8 cellular contexts compared by ENCODE assay signal in the genomic region with DNA sequence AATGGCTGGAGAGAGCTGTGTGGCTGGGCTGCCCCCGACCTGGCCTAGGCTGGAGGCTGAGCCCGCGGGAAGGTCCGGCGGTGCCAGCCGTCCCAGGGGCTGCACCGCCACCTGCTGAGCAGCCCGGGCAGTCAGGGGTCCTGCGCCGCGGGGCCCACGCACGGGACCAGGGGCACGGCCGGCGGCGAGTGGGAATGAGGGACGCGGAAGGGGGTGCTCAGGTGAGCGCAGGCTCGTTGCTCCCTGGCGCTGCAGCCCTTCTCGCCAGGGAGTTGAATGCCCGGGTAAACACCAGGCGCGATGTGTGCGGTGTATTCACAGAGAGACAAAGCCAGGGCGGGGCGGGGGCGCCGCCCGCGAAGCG. TPM values are rescaled to one million over a fixed set of nuclear protein-coding genes. Genes with fewer than 3 reads are reported as not detected.
DNase-seq lines count a peak whose midpoint lies in the region; ATAC-seq and TF ChIP-seq lines count a peak whose summit lies in the region.

No MANE protein-coding gene starts in this region.

- H3K27ac ChIP-seq in OCI-LY3 (ENCODE audit: low read length), result no peak overlapping the region
- H3K27ac ChIP-seq in esophagus muscularis mucosa (replicated peaks in 1 of 4), result peak overlapping the region in 3 of 4 donors; percentile 78 to 85 (median 80)
- H3K27ac ChIP-seq in trophoblast cell (ENCODE audit: low read depth, low read length), result no peak overlapping the region

- H3K36me3 ChIP-seq in OCI-LY3 (replicated peaks; ENCODE audit: low read depth, low read length), result no peaks in the 10 kb centered on the region
- H3K36me3 ChIP-seq in esophagus muscularis mucosa, result no peaks in the 10 kb centered on the region
- H3K36me3 ChIP-seq in trophoblast cell (ENCODE audit: control insufficient read depth in 1 of 2, insufficient read depth in 2 of 2, low read length in 2 of 2), result peaks cover 0 to 1% of the 10 kb centered on the region in 2 experiments

- peak; percentile 22 for ATAC-seq in GM21528 (IDR thresholded peaks at IDR 0.05; ENCODE audit: low FRiP score, unreplicated experiment)
- ATAC-seq in GM21576 (IDR thresholded peaks at IDR 0.05; ENCODE audit: unreplicated experiment), result no peak

- intact Hi-C loops in esophagus muscularis mucosa (cut with DNase I), result loop anchor here (2.0 kb wide), 1 partner anchor 34 kb away; no protein-coding TSS in a partner anchor

- DNase-seq in GM10248 (ENCODE audit: extremely low spot score) (no peak), esophagus muscularis mucosa (ENCODE audit: extremely low spot score) (no peak), trophoblast cell (no peak), D341Med (ENCODE audit: low spot score) (no peak), middle frontal gyrus (ENCODE audit: extremely low spot score, low spot score) (no peak)

- H3K4me2 ChIP-seq in OCI-LY3 (ENCODE audit: low read length), result peak overlapping the region; percentile 71
- H3K4me2 ChIP-seq in trophoblast cell (ENCODE audit: low read length), result peak overlapping the region; percentile 72

- no peak for TF ChIP-seq EP300 in esophagus muscularis mucosa (IDR thresholded peaks at IDR 0.05)

- no peaks in the 10 kb centered on the region for H3K9me3 ChIP-seq in OCI-LY3 (ENCODE audit: insufficient read depth, low read length)
- no peaks in the 10 kb centered on the region for H3K9me3 ChIP-seq in esophagus muscularis mucosa
- no peaks in the 10 kb centered on the region for H3K9me3 ChIP-seq in trophoblast cell (ENCODE audit: insufficient read depth, low read depth, low read length)

- H3K79me1 ChIP-seq in trophoblast cell (ENCODE audit: low read length), result peaks cover 25% of the 10 kb centered on the region

- H4K8ac ChIP-seq in trophoblast cell (ENCODE audit: low read depth, low read length), result no peak overlapping the region

- H3K4me1 ChIP-seq in OCI-LY3 (ENCODE audit: low read length), result no peaks in the 10 kb centered on the region
- H3K4me1 ChIP-seq in esophagus muscularis mucosa, result peaks cover 19 to 54% (median 50%) of the 10 kb centered on the region in 4 donors
- peaks cover 36 to 52% of the 10 kb centered on the region in 2 experiments for H3K4me1 ChIP-seq in trophoblast cell (ENCODE audit: control insufficient read depth in 1 of 2, insufficient read depth in 2 of 2, low read length in 2 of 2)

- H2BK120ac ChIP-seq in trophoblast cell (ENCODE audit: insufficient read depth, low read length, poor library complexity), result no peak overlapping the region

- H3K9ac ChIP-seq in OCI-LY3 (ENCODE audit: low read length) (no peak overlapping the region), trophoblast cell (ENCODE audit: low read length) (no peak overlapping the region)

- H3K18ac ChIP-seq in trophoblast cell (ENCODE audit: low read length), result no peak overlapping the region

- no peak overlapping the region for H4K91ac ChIP-seq in trophoblast cell (ENCODE audit: low read depth, low read length)

- H2AFZ ChIP-seq in OCI-LY3 (ENCODE audit: low read depth, low read length) (no peak overlapping the region), trophoblast cell (ENCODE audit: insufficient read depth, low read length, poor library complexity) (no peak overlapping the region)

- H3K23ac ChIP-seq in trophoblast cell (ENCODE audit: low read length), result no peak overlapping the region

- H2BK5ac ChIP-seq in trophoblast cell (ENCODE audit: low read depth, low read length, poor library complexity), result no peak overlapping the region

- POLR2A ChIA-PET in GM10248 (lab: Yijun Ruan, JAX), result no interaction called here

- CTCF ChIA-PET in GM10248 (lab: Yijun Ruan, JAX), result interaction anchor here (1.1 kb wide), 1 partner anchor 35 kb away, joined by 3 read pairs; no protein-coding TSS in a partner anchor

- TF ChIP-seq CTCF in GM10248 (IDR thresholded peaks at IDR 0.05; ENCODE audit: control extremely low read depth, extremely low read depth, low read depth, missing control alignments), result peak; percentile 25
- peak; percentile 29 for TF ChIP-seq CTCF in OCI-LY3 (IDR thresholded peaks at IDR 0.05; ENCODE audit: low read depth, low read length)
- peak; percentile 36 to 42 (median 36) for TF ChIP-seq CTCF in esophagus muscularis mucosa (IDR thresholded peaks at IDR 0.05)

- no peak overlapping the region for H3K14ac ChIP-seq in trophoblast cell (ENCODE audit: low read length)

- H3K79me2 ChIP-seq in OCI-LY3 (ENCODE audit: low read length) (no peaks in the 10 kb centered on the region), trophoblast cell (ENCODE audit: control insufficient read depth, insufficient read depth, low read length, poor library complexity) (peaks cover 9% of the 10 kb centered on the region)

- H3K4me3 ChIP-seq in OCI-LY3 (ENCODE audit: low read length) (peak overlapping the region; percentile 69), esophagus muscularis mucosa (peak overlapping the region; percentile 59 to 78 (median 68)), trophoblast cell (ENCODE audit: low read depth, low read length) (peak overlapping the region; percentile 40)

- H2BK12ac ChIP-seq in trophoblast cell (ENCODE audit: low read length), result no peak overlapping the region

- no peaks in the 10 kb centered on the region for H4K20me1 ChIP-seq in OCI-LY3 (ENCODE audit: insufficient read depth, low read length)

- H2AK5ac ChIP-seq in trophoblast cell (ENCODE audit: low read length), result no peak overlapping the region

- H4K12ac ChIP-seq in trophoblast cell (ENCODE audit: low read depth, low read length), result no peak overlapping the region

- peaks cover 19% of the 10 kb centered on the region for H3K27me3 ChIP-seq in OCI-LY3 (ENCODE audit: low read depth, low read length)
- peaks cover 0 to 8% (median 6%) of the 10 kb centered on the region in 4 donors for H3K27me3 ChIP-seq in esophagus muscularis mucosa
- no peaks in the 10 kb centered on the region for H3K27me3 ChIP-seq in trophoblast cell (ENCODE audit: insufficient read depth, low read length)

- WGBS in esophagus muscularis mucosa, result 11% methylated on average over 13 of the region's 34 CpGs
- no CpG with 5 or more reads among the region's 34 CpGs for WGBS in trophoblast cell (ENCODE audit: extremely low coverage, insufficient coverage, insufficient read length)

- no peak overlapping the region for H3K4ac ChIP-seq in trophoblast cell (ENCODE audit: low read depth, low read length)

- no peak for TF ChIP-seq POLR2A in esophagus muscularis mucosa (IDR thresholded peaks at IDR 0.05; ENCODE audit: low read depth)

RNA-seq across cellular contexts. Expression of a gene that starts 0.7 kb away (rescaled TPM):
- total RNA-seq in esophagus muscularis mucosa, result 10 to 100 TPM; 11.9 to 46.5 (median 23.3) TPM
- 16.3 and 18.1 TPM in 2 replicates for polyA plus RNA-seq in trophoblast cell (2013)

RNA-seq across cellular contexts. Expression of a gene that starts 37.0 kb away (rescaled TPM):
- not detected for total RNA-seq in esophagus muscularis mucosa
- not detected in 2 replicates for polyA plus RNA-seq in trophoblast cell (2013)

RNA-seq across cellular contexts. Expression of a gene that starts 50.6 kb away (rescaled TPM):
- total RNA-seq in esophagus muscularis mucosa, result under 1 TPM in 2 of 4 donors, not detected in 2; 0.11 to 0.39 TPM
- polyA plus RNA-seq in trophoblast cell (2013), result 85.8 and 92.3 TPM in 2 replicates

Comparison
In these comparisons a context has a peak if more than half of its experiments do, and no peak if none do; other contexts are left out.
1. H3K27ac ChIP-seq: peak in esophagus muscularis mucosa (3 of 4); none in OCI-LY3 (single experiment) and trophoblast cell (single experiment).
2. Peak in every context shown above with its lines, with median percentiles within 50 percentile points of each other: CTCF ChIP-seq and H3K4me3 ChIP-seq.